1 cellular context compared by ENCODE assay signal in the genomic region with DNA sequence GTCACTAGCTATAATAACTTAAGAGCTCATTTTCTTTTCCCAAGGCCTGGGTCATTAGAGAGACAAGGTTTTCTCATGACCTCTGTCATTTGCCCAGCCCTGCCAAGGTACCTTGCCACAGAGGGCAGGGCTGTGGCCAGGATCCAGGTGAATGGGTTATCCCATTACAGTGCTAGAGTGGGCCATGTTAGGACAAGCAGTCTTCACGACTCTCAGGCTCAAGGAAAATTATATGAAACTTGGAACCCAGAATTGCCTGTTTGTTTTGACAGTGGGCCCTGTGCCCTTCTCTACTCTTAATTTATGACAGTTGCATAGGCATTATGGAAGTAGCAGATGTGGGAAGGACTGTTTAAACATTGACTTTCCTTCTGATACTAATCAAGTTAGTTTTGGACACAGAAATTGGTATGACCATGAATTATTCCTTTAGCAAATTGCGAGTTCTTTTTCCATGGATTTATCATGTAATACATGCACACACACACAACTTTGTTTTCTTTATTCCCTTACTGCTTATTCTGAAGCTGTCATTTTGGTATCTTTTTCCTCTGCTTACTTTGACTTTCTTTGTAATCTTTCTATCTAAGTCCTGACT.
TF ChIP-seq lines count a peak whose summit lies in the region.

No MANE protein-coding gene starts in this region.

TF ChIP-seq in HepG2, 621 proteins besides CTCF, POLR2A, EP300 and RAD21:
- TF ChIP-seq PHF5A (CRISPR knock-in tag; IDR thresholded peaks at IDR 0.05; ENCODE audit: low read depth, unreplicated experiment): no peak
- no peak for TF ChIP-seq ZNF672 (CRISPR knock-in tag; IDR thresholded peaks at IDR 0.05)
- TF ChIP-seq, protein P1, sequence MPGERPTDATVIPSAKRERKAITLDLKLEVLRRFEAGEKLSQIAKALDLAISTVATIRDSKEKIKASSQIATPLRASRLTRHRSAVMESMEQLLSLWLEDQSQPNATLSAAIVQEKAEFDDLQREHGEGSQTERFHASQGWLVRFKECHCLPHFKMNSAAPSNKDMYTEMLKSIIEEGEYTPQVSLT (CRISPR knock-in tag; IDR thresholded peaks at IDR 0.05; ENCODE audit: borderline replicate concordance, low read depth): no peak
- TF ChIP-seq, protein P2, sequence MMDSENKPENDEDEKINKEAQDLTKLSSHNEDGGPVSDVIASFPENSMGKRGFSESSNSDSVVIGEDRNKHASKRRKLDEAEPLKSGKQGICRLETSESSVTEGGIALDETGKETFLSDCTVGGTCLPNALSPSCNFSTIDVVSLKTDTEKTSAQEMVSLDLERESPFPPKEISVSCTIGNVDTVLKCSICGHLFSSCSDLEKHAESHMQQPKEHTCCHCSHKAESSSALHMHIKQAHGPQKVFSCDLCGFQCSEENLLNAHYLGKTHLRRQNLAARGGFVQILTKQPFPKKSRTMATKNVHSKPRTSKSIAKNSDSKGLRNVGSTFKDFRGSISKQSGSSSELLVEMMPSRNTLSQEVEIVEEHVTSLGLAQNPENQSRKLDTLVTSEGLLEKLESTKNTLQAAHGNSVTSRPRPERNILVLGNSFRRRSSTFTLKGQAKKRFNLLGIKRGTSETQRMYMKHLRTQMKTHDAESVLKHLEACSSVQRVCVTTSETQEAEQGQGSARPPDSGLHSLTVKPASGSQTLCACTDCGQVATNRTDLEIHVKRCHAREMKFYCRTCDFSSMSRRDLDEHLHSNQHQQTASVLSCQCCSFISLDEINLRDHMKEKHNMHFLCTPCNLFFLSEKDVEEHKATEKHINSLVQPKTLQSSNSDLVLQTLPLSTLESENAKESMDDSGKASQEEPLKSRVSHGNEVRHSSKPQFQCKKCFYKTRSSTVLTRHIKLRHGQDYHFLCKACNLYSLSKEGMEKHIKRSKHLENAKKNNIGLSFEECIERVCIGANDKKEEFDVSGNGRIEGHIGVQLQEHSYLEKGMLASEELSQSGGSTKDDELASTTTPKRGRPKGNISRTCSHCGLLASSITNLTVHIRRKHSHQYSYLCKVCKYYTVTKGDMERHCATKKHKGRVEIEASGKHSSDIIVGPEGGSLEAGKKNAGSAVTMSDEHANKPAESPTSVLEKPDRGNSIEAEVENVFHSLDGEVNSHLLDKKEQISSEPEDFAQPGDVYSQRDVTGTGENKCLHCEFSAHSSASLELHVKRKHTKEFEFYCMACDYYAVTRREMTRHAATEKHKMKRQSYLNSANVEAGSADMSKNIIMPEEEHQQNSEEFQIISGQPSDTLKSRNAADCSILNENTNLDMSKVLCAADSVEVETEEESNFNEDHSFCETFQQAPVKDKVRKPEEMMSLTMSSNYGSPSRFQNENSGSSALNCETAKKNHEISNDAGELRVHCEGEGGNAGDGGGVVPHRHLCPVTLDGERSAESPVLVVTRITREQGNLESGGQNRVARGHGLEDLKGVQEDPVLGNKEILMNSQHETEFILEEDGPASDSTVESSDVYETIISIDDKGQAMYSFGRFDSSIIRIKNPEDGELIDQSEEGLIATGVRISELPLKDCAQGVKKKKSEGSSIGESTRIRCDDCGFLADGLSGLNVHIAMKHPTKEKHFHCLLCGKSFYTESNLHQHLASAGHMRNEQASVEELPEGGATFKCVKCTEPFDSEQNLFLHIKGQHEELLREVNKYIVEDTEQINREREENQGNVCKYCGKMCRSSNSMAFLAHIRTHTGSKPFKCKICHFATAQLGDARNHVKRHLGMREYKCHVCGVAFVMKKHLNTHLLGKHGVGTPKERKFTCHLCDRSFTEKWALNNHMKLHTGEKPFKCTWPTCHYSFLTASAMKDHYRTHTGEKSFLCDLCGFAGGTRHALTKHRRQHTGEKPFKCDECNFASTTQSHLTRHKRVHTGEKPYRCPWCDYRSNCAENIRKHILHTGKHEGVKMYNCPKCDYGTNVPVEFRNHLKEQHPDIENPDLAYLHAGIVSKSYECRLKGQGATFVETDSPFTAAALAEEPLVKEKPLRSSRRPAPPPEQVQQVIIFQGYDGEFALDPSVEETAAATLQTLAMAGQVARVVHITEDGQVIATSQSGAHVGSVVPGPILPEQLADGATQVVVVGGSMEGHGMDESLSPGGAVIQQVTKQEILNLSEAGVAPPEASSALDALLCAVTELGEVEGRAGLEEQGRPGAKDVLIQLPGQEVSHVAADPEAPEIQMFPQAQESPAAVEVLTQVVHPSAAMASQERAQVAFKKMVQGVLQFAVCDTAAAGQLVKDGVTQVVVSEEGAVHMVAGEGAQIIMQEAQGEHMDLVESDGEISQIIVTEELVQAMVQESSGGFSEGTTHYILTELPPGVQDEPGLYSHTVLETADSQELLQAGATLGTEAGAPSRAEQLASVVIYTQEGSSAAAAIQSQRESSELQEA (CRISPR knock-in tag; IDR thresholded peaks at IDR 0.05; ENCODE audit: not compliant biosample characterization): no peak
- TF ChIP-seq ZNF569 (CRISPR knock-in tag; IDR thresholded peaks at IDR 0.05; ENCODE audit: borderline replicate concordance): no peak
- TF ChIP-seq, protein P3, sequence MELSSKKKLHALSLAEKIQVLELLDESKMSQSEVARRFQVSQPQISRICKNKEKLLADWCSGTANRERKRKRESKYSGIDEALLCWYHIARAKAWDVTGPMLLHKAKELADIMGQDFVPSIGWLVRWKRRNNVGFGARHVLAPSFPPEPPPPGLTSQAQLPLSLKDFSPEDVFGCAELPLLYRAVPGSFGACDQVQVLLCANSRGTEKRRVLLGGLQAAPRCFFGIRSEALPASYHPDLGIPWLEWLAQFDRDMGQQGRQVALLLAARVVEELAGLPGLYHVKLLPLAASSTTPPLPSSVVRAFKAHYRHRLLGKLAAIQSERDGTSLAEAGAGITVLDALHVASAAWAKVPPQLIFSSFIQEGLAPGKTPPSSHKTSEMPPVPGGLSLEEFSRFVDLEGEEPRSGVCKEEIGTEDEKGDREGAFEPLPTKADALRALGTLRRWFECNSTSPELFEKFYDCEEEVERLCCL (CRISPR knock-in tag; IDR thresholded peaks at IDR 0.05; ENCODE audit: borderline replicate concordance): no peak
- no peak for TF ChIP-seq MZF1 (CRISPR knock-in tag; IDR thresholded peaks at IDR 0.05; ENCODE audit: borderline replicate concordance)
- TF ChIP-seq TEAD3 (CRISPR knock-in tag; optimal IDR thresholded peaks at IDR 0.05; ENCODE audit: borderline replicate concordance): no peak
- no peak for TF ChIP-seq IRX3 (CRISPR knock-in tag; IDR thresholded peaks at IDR 0.05; ENCODE audit: borderline replicate concordance, low read depth)
- no peak for TF ChIP-seq KAT7 (CRISPR knock-in tag; IDR thresholded peaks at IDR 0.05; ENCODE audit: borderline replicate concordance)
- TF ChIP-seq, protein P4, sequence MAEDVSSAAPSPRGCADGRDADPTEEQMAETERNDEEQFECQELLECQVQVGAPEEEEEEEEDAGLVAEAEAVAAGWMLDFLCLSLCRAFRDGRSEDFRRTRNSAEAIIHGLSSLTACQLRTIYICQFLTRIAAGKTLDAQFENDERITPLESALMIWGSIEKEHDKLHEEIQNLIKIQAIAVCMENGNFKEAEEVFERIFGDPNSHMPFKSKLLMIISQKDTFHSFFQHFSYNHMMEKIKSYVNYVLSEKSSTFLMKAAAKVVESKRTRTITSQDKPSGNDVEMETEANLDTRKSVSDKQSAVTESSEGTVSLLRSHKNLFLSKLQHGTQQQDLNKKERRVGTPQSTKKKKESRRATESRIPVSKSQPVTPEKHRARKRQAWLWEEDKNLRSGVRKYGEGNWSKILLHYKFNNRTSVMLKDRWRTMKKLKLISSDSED (CRISPR knock-in tag; IDR thresholded peaks at IDR 0.05): no peak
- TF ChIP-seq, protein P5, sequence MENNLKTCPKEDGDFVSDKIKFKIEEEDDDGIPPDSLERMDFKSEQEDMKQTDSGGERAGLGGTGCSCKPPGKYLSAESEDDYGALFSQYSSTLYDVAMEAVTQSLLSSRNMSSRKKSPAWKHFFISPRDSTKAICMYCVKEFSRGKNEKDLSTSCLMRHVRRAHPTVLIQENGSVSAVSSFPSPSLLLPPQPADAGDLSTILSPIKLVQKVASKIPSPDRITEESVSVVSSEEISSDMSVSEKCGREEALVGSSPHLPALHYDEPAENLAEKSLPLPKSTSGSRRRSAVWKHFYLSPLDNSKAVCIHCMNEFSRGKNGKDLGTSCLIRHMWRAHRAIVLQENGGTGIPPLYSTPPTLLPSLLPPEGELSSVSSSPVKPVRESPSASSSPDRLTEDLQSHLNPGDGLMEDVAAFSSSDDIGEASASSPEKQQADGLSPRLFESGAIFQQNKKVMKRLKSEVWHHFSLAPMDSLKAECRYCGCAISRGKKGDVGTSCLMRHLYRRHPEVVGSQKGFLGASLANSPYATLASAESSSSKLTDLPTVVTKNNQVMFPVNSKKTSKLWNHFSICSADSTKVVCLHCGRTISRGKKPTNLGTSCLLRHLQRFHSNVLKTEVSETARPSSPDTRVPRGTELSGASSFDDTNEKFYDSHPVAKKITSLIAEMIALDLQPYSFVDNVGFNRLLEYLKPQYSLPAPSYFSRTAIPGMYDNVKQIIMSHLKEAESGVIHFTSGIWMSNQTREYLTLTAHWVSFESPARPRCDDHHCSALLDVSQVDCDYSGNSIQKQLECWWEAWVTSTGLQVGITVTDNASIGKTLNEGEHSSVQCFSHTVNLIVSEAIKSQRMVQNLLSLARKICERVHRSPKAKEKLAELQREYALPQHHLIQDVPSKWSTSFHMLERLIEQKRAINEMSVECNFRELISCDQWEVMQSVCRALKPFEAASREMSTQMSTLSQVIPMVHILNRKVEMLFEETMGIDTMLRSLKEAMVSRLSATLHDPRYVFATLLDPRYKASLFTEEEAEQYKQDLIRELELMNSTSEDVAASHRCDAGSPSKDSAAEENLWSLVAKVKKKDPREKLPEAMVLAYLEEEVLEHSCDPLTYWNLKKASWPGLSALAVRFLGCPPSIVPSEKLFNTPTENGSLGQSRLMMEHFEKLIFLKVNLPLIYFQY (CRISPR knock-in tag; IDR thresholded peaks at IDR 0.05; ENCODE audit: borderline replicate concordance): no peak
- TF ChIP-seq MAZ (IDR thresholded peaks at IDR 0.05; ENCODE audit: borderline replicate concordance, low read depth, low read length): no peak
- TF ChIP-seq MAZ (CRISPR knock-in tag; IDR thresholded peaks at IDR 0.05; ENCODE audit: low read depth): no peak
- TF ChIP-seq ZIK1 (CRISPR knock-in tag; IDR thresholded peaks at IDR 0.05; ENCODE audit: borderline replicate concordance, low read depth): no peak
- no peak for TF ChIP-seq RBM39 (IDR thresholded peaks at IDR 0.05; ENCODE audit: low read depth, low read length, poor library complexity, severe bottlenecking)
